Comparison of ENCODE assay signal across 9 cellular contexts in genomic region chr3:152100491-152101086, GRCh38.
DNase-seq lines count a peak whose midpoint lies in the region; ATAC-seq, FAIRE-seq and TF ChIP-seq lines count a peak whose summit lies in the region.
"Had no signal": no experiment of that assay in that cellular context is flagged by ENCODE, and none has a peak within 500 bp of the region (broad histone marks: within the 10 kb centered on the region; RNA-seq: fewer than 3 reads in every experiment).

No MANE protein-coding gene starts in this region.

- H3K27ac Mint-ChIP-seq in activated naive CD8-positive, alpha-beta T cell treated with anti-CD3 and anti-CD28 coated beads for 36 hours: no peak overlapping the region
- no peak overlapping the region for H3K27ac Mint-ChIP-seq in activated T-cell treated with anti-CD3 and anti-CD28 coated beads, Interleukin-2, amount 50 U/mL, for 72 hours

- no peak overlapping the region for H3K4me3 Mint-ChIP-seq in activated naive CD8-positive, alpha-beta T cell treated with anti-CD3 and anti-CD28 coated beads for 36 hours
- H3K4me3 Mint-ChIP-seq in activated T-cell treated with anti-CD3 and anti-CD28 coated beads, Interleukin-2, amount 50 U/mL, for 72 hours: no peak overlapping the region

- H3K27me3 Mint-ChIP-seq in activated naive CD8-positive, alpha-beta T cell treated with anti-CD3 and anti-CD28 coated beads for 36 hours: peaks cover 4% of the 10 kb centered on the region
- peaks cover 10% of the 10 kb centered on the region for H3K27me3 Mint-ChIP-seq in activated T-cell treated with anti-CD3 and anti-CD28 coated beads, Interleukin-2, amount 50 U/mL, for 72 hours (ENCODE audit: low read depth)

- FAIRE-seq in urothelium cell line (lab: Jason Lieb, UNC): no peak

- no peaks in the 10 kb centered on the region for H3K9me3 Mint-ChIP-seq in activated naive CD8-positive, alpha-beta T cell treated with anti-CD3 and anti-CD28 coated beads for 36 hours
- H3K9me3 Mint-ChIP-seq in activated T-cell treated with anti-CD3 and anti-CD28 coated beads, Interleukin-2, amount 50 U/mL, for 72 hours: no peaks in the 10 kb centered on the region

- H3K4me1 Mint-ChIP-seq in activated naive CD8-positive, alpha-beta T cell treated with anti-CD3 and anti-CD28 coated beads for 36 hours: peaks cover 8% of the 10 kb centered on the region
- no peaks in the 10 kb centered on the region for H3K4me1 Mint-ChIP-seq in activated T-cell treated with anti-CD3 and anti-CD28 coated beads, Interleukin-2, amount 50 U/mL, for 72 hours (ENCODE audit: low read depth)

- H3K36me3 Mint-ChIP-seq in activated naive CD8-positive, alpha-beta T cell treated with anti-CD3 and anti-CD28 coated beads for 36 hours: no peaks in the 10 kb centered on the region
- peaks cover 0 to 1% of the 10 kb centered on the region in 2 donors for H3K36me3 Mint-ChIP-seq in activated T-cell treated with anti-CD3 and anti-CD28 coated beads, Interleukin-2, amount 50 U/mL, for 72 hours (ENCODE audit: insufficient read depth in 2 of 2)

- ATAC-seq in GM21381 (IDR thresholded peaks at IDR 0.05; ENCODE audit: unreplicated experiment) (peak; percentile 99), HG03280 (IDR thresholded peaks at IDR 0.05; ENCODE audit: unreplicated experiment) (peak; percentile 80)
- ATAC-seq in activated T-cell treated with anti-CD3 and anti-CD28 coated beads, Interleukin-2, amount 50 U/mL, for 72 hours (replicated peaks in 1 of 2): no peak

- DNase-seq in GM10266 (ENCODE audit: extremely low spot score): peak; percentile 8
- DNase-seq in activated naive CD8-positive, alpha-beta T cell treated with anti-CD3 and anti-CD28 coated beads for 36 hours: peak; percentile 2
- no peak for DNase-seq in urothelium cell line (ENCODE audit: low spot score)
- DNase-seq in DMS114 treated with DMSO at 0.1 percent for 48 hours (lab: John Stamatoyannopoulos, UW; ENCODE audit: unreplicated experiment): no peak
- no peak for DNase-seq in cerebellum (ENCODE audit: low spot score)
- no peak for DNase-seq in activated T-cell treated with anti-CD3 and anti-CD28 coated beads, Interleukin-2, amount 50 U/mL, for 72 hours
- DNase-seq: activated CD4-positive, alpha-beta T cell treated with anti-CD3 and anti-CD28 coated beads for 1 hour had no signal

- no peak for TF ChIP-seq CTCF in GM10266 (IDR thresholded peaks at IDR 0.05; ENCODE audit: control insufficient read depth, insufficient read depth, low read depth, missing control alignments)

Comparison
In these comparisons a context has a peak if more than half of its experiments do, and no peak if none do; other contexts are left out.
1. DNase-seq: peak in GM10266 (single experiment) and activated naive CD8-positive, alpha-beta T cell treated with anti-CD3 and anti-CD28 coated beads for 36 hours (single experiment); none in urothelium cell line (single experiment), DMS114 treated with DMSO at 0.1 percent for 48 hours (single experiment), cerebellum (single experiment) and activated T-cell treated with anti-CD3 and anti-CD28 coated beads, Interleukin-2, amount 50 U/mL, for 72 hours (0 of 2).
2. ATAC-seq: peak in GM21381 (single experiment) and HG03280 (single experiment); none in activated T-cell treated with anti-CD3 and anti-CD28 coated beads, Interleukin-2, amount 50 U/mL, for 72 hours (0 of 2).